Comparison of ENCODE assay signal across 22 cellular contexts in the genomic region with DNA sequence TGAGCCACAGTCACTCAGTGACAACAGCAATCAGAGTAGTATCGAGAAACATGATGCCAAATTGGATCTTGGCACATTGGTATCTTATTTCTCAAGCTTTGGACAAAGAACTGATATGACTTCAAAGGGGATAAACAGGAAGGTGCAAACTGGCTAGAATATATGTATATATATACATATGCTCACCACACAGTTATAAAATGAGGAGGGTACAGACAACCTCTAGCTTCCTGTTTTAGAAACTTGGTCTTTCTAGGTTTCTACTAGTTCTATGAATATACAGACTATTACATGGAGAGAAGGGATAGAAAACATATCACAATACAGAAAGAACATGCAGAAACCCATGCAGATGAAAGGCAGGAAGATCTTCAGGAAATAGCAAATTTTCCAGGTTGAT.
"Had no signal": no experiment of that assay in that cellular context is flagged by ENCODE, and none has a peak within 500 bp of the region (broad histone marks: within the 10 kb centered on the region; RNA-seq: fewer than 3 reads in every experiment).

No MANE protein-coding gene starts in this region.

- H3K9me3 ChIP-seq: esophagus squamous epithelium, psoas muscle, right lobe of liver, suprapubic skin, thyroid gland had no signal

- H3K4me3 ChIP-seq: esophagus squamous epithelium, hepatocyte, lung, psoas muscle, right lobe of liver, suprapubic skin, thyroid gland had no signal

- ATAC-seq: effector memory CD8-positive, alpha-beta T cell; left colon; left ventricle myocardium superior; psoas muscle; right lobe of liver; stimulated activated effector memory CD8-positive, alpha-beta T cell treated with anti-CD3 and anti-CD28 coated beads, Interleukin-12 subunit alpha, Interleukin-12 subunit beta, amount 100 ng/mL, for 72 hours; stimulated activated naive CD8-positive, alpha-beta T cell treated with anti-CD3 and anti-CD28 coated beads, Interleukin-15, Interleukin-2, amounts not matched to agents 100 U/mL and 50 U/mL, for 24 hours had no signal

- H3K4me1 ChIP-seq: esophagus squamous epithelium, psoas muscle, right lobe of liver, suprapubic skin, thyroid gland had no signal

- DNase-seq: effector memory CD8-positive, alpha-beta T cell; esophagus squamous epithelium; foreskin melanocyte; head of caudate nucleus; left colon; left ventricle myocardium superior; mesenchymal stem cell; midbrain; naive B cell; psoas muscle; retina; right lobe of liver; stimulated activated CD4-positive, alpha-beta T cell treated with anti-CD3 and anti-CD28 coated beads, Interleukin-4, amount 100 ng/mL, for 1 hour; stimulated activated CD8-positive, alpha-beta memory T cell treated with anti-CD3 and anti-CD28 coated beads, Interleukin-4, amount 100 ng/mL, for 48 hours; stimulated activated naive CD8-positive, alpha-beta T cell treated with anti-CD3 and anti-CD28 coated beads, Interleukin-15, Interleukin-2, amounts not matched to agents 100 U/mL and 50 U/mL, for 24 hours; thyroid gland had no signal

- H2AFZ ChIP-seq: hepatocyte had no signal

- H3K4me2 ChIP-seq: hepatocyte had no signal

- H3K27ac ChIP-seq: epithelial cell of prostate, esophagus squamous epithelium, hepatocyte, psoas muscle, right lobe of liver, suprapubic skin, thyroid gland had no signal

- H3K27me3 ChIP-seq: esophagus squamous epithelium, hepatocyte, right lobe of liver, suprapubic skin, thyroid gland had no signal

- H3K79me2 ChIP-seq: hepatocyte had no signal

- FAIRE-seq: urothelium cell line had no signal

- H3K36me3 ChIP-seq: esophagus squamous epithelium, right lobe of liver, suprapubic skin, thyroid gland had no signal
